In the genomic region with DNA sequence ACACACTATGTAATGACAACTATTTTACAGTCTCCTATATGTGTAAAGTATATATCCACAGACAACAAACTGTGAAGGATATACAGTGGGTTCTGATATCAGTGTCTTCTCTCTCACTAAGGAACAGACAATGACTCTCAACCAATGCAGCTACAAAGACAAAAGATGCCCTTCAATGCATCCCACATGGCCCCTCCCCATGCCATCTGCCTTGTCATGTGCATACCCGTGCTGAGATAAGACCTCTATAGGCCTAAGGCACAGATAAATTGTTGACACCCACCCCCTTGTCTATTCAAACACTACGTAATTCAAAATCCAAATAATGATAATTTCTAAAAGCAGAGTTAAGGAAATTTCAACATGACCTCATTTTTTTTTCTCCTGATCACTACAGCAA, we compare ENCODE assay signal across 18 cellular contexts.
"Had no signal": no experiment of that assay in that cellular context is flagged by ENCODE, and none has a peak within 500 bp of the region (broad histone marks: within the 10 kb centered on the region; RNA-seq: fewer than 3 reads in every experiment).

No MANE protein-coding gene starts in this region.

- DNase-seq: activated CD4-positive, alpha-beta T cell treated with anti-CD3 and anti-CD28 coated beads for 4 hours; activated CD4-positive, alpha-beta T cell treated with anti-CD3 and anti-CD28 coated beads, Interleukin-2, amount 50 U/mL, for 4 hours; activated CD8-positive, alpha-beta memory T cell treated with anti-CD3 and anti-CD28 coated beads, Interleukin-2, amount 50 U/mL, for 48 hours; activated CD8-positive, alpha-beta T cell treated with anti-CD3 and anti-CD28 coated beads, Interleukin-2, amount 10 ng/mL, durations not matched to agents 7 days and 5 days; activated naive CD4-positive, alpha-beta T cell treated with anti-CD3 and anti-CD28 coated beads, Interleukin-2, amount 50 U/mL, for 16 hours; activated naive CD8-positive, alpha-beta T cell treated with anti-CD3 and anti-CD28 coated beads, Interleukin-2, amount 10 ng/mL, durations not matched to agents 7 days and 5 days; activated T-cell treated with anti-CD3 and anti-CD28 coated beads, Interleukin-2, amount 50 U/mL, for 1 hour; adrenal gland; cerebellar nuclear complex; Karpas-422; MM.1S; NCI-H1105 treated with DMSO at 0.1 percent for 48 hours; NCI-H1436 treated with DMSO at 0.1 percent for 48 hours; NCI-H1930; NCI-H345; NCI-H510A; NCI-H526 treated with DMSO at 0.1 percent for 48 hours; SIG-M5 had no signal
